ENCODE assay signal across 27 cellular contexts in the genomic region with DNA sequence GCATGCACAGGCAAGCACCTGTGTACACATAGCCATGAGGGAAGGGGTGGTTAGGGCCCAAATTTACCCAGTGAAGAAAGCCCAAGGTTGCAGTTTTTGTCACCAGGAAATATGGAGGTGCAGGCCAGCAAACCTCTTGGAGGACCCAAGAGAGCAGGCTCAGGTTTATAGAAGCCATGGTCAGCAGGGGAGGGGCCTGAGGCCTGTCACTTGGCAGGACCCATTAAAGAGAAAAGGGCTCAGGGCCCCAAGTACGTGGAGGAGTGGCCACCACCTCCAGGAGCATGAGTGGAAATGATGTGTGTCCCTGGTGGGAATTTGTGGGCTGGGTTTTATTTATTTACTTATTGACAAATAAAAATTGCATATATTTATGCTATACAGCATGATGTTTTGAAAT.
"Had no signal": no experiment of that assay in that cellular context is flagged by ENCODE, and none has a peak within 500 bp of the region (broad histone marks: within the 10 kb centered on the region; RNA-seq: fewer than 3 reads in every experiment).

No MANE protein-coding gene starts in this region.

- H3K27me3 Mint-ChIP-seq: natural killer cell treated with Interleukin-12 subunit alpha and Interleukin-12 subunit beta and Interleukin-15 and Interleukin-18, amount 100 ng/mL, for 72 hours had no signal

- H3K4me3 ChIP-seq: coronary artery, esophagus squamous epithelium, heart right ventricle, lower lobe of right lung, mucosa of descending colon, neural progenitor cell, ovary, right lobe of liver, suprapubic skin, transverse colon had no signal

- H3K4me1 ChIP-seq: lower lobe of right lung, right lobe of liver, transverse colon had no signal

- H3K27ac Mint-ChIP-seq: memory B cell; mesothelial cell of epicardium; natural killer cell treated with Interleukin-12 subunit alpha and Interleukin-12 subunit beta and Interleukin-15 and Interleukin-18, amount 100 ng/mL, for 72 hours; stimulated activated naive CD8-positive, alpha-beta T cell treated with anti-CD3 and anti-CD28 coated beads, Interleukin-15, amount 100 ng/mL, for 72 hours had no signal

- H3K4me1 Mint-ChIP-seq: memory B cell, naive B cell had no signal

- ATAC-seq: effector memory CD8-positive, alpha-beta T cell; heart right ventricle; left colon; left ventricle myocardium superior; mucosa of descending colon; right lobe of liver had no signal

- H3K27ac ChIP-seq: coronary artery, esophagus squamous epithelium, heart right ventricle, lower lobe of right lung, neural progenitor cell, ovary, right lobe of liver, suprapubic skin, transverse colon had no signal

- H3K9me3 Mint-ChIP-seq: effector memory CD8-positive, alpha-beta T cell; memory B cell; mesothelial cell of epicardium; naive B cell; natural killer cell treated with Interleukin-12 subunit alpha and Interleukin-12 subunit beta and Interleukin-15 and Interleukin-18, amount 100 ng/mL, for 72 hours; neural progenitor cell; stimulated activated naive CD8-positive, alpha-beta T cell treated with anti-CD3 and anti-CD28 coated beads, Interleukin-15, amount 100 ng/mL, for 72 hours had no signal

- H3K9me3 ChIP-seq: esophagus squamous epithelium, heart right ventricle, lower lobe of right lung, mucosa of descending colon, ovary, right lobe of liver, suprapubic skin, transverse colon had no signal

- DNase-seq: dermis blood vessel endothelial cell; effector memory CD8-positive, alpha-beta T cell; esophagus squamous epithelium; glutamatergic neuron; heart right ventricle; hippocampal formation; left colon; left ventricle myocardium superior; lower lobe of right lung; mucosa of descending colon; naive B cell; nucleus accumbens; ovary; posterior cingulate gyrus; retina; right lobe of liver; small intestine; stimulated activated CD4-positive, alpha-beta T cell treated with anti-CD3 and anti-CD28 coated beads, Interleukin-2, amount 100 ng/mL, for 48 hours; stimulated activated naive CD4-positive, alpha-beta T cell; transverse colon had no signal

- H3K4me3 Mint-ChIP-seq: effector memory CD8-positive, alpha-beta T cell; memory B cell; mesothelial cell of epicardium; naive B cell; natural killer cell treated with Interleukin-12 subunit alpha and Interleukin-12 subunit beta and Interleukin-15 and Interleukin-18, amount 100 ng/mL, for 72 hours; neural progenitor cell; stimulated activated naive CD8-positive, alpha-beta T cell treated with anti-CD3 and anti-CD28 coated beads, Interleukin-15, amount 100 ng/mL, for 72 hours had no signal

- H3K36me3 Mint-ChIP-seq: memory B cell; mesothelial cell of epicardium; naive B cell; natural killer cell treated with Interleukin-12 subunit alpha and Interleukin-12 subunit beta and Interleukin-15 and Interleukin-18, amount 100 ng/mL, for 72 hours; neural progenitor cell had no signal

- H3K27me3 ChIP-seq: esophagus squamous epithelium, heart right ventricle, neural progenitor cell, ovary, right lobe of liver, suprapubic skin, transverse colon had no signal
